In genomic region chr17:77279448-77280303, GRCh38 we compare ENCODE assay signal across 1 cellular context.
TF ChIP-seq lines count a peak whose summit lies in the region.

No MANE protein-coding gene starts in this region.

TF ChIP-seq in HepG2, 621 proteins besides CTCF, POLR2A, EP300 and RAD21 (continued from another document and continues in another):
- TF ChIP-seq PBX3 (CRISPR knock-in tag; IDR thresholded peaks at IDR 0.05; ENCODE audit: borderline replicate concordance) (no peak), PLRG1 (conservative IDR thresholded peaks at IDR 0.05) (no peak), IRF9 (CRISPR knock-in tag; IDR thresholded peaks at IDR 0.05; ENCODE audit: borderline replicate concordance) (peak; percentile 97; the same call in 1 of the 2 replicates), NFE2L1 (CRISPR knock-in tag; IDR thresholded peaks at IDR 0.05; ENCODE audit: borderline replicate concordance) (peak; percentile 77; the same call in 1 of the 2 replicates), RBAK (CRISPR knock-in tag; IDR thresholded peaks at IDR 0.05) (no peak), CREBL2 (CRISPR knock-in tag; IDR thresholded peaks at IDR 0.05; ENCODE audit: borderline replicate concordance) (no peak; the same call in 1 of the 2 replicates), JARID2 (CRISPR knock-in tag; IDR thresholded peaks at IDR 0.05; ENCODE audit: insufficient replicate concordance) (no peak), STAT5B (CRISPR knock-in tag; IDR thresholded peaks at IDR 0.05) (no peak), AKAP8 (CRISPR knock-in tag; IDR thresholded peaks at IDR 0.05) (peak; percentile 92; the same call in 1 of the 2 replicates), KLF16 (CRISPR knock-in tag; IDR thresholded peaks at IDR 0.05) (peak; percentile 10 to 92; a peak in 2 of 4 replicates), RXRA (CRISPR knock-in tag; IDR thresholded peaks at IDR 0.05) (peak; percentile 72), ZBTB20 (CRISPR knock-in tag; IDR thresholded peaks at IDR 0.05; ENCODE audit: borderline replicate concordance, low read depth) (no peak), ZNF224 (CRISPR knock-in tag; IDR thresholded peaks at IDR 0.05) (no peak; the same call in 1 of the 2 replicates), ZNF572 (CRISPR knock-in tag; IDR thresholded peaks at IDR 0.05) (no peak), ZNF672 (CRISPR knock-in tag; IDR thresholded peaks at IDR 0.05) (no peak), ATF2 (CRISPR knock-in tag; IDR thresholded peaks at IDR 0.05) (peak; percentile 81), SPEN (CRISPR knock-in tag; IDR thresholded peaks at IDR 0.05; ENCODE audit: low read depth) (peak; percentile 63; the same call in 1 of the 2 replicates), ZNF160 (CRISPR knock-in tag; IDR thresholded peaks at IDR 0.05) (no peak), ZNF280B (CRISPR knock-in tag; IDR thresholded peaks at IDR 0.05; ENCODE audit: borderline replicate concordance) (no peak), CSRNP2 (CRISPR knock-in tag; conservative IDR thresholded peaks at IDR 0.05; ENCODE audit: low read depth) (no peak), HCFC1 (IDR thresholded peaks at IDR 0.05; ENCODE audit: low read depth, low read length) (no peak), DRAP1 (CRISPR knock-in tag; IDR thresholded peaks at IDR 0.05) (peak; percentile 96), ZNF383 (CRISPR knock-in tag; IDR thresholded peaks at IDR 0.05; ENCODE audit: borderline replicate concordance) (0 out of 2 replicates have a peak, but pooled peaks have one; percentile 4), ZNF232 (CRISPR knock-in tag; IDR thresholded peaks at IDR 0.05; ENCODE audit: borderline replicate concordance) (no peak; the same call in 1 of the 2 replicates), ZC3H13 (CRISPR knock-in tag; IDR thresholded peaks at IDR 0.05) (peak; percentile 78; the same call in 1 of the 2 replicates), KLF12 (CRISPR knock-in tag; IDR thresholded peaks at IDR 0.05; ENCODE audit: borderline replicate concordance) (no peak), SMARCE1 (IDR thresholded peaks at IDR 0.05; ENCODE audit: borderline replicate concordance) (no peak), ZNF747 (CRISPR knock-in tag; IDR thresholded peaks at IDR 0.05; ENCODE audit: borderline replicate concordance) (0 out of 2 replicates have a peak, but pooled peaks have one; percentile 53), NR2F2 (IDR thresholded peaks at IDR 0.05; ENCODE audit: borderline replicate concordance, low read depth) (no peak), YEATS4 (CRISPR knock-in tag; IDR thresholded peaks at IDR 0.05; ENCODE audit: borderline replicate concordance) (no peak), HNRNPLL (IDR thresholded peaks at IDR 0.05; ENCODE audit: low read depth, low read length, poor library complexity, severe bottlenecking) (peak; percentile 7), BRF2 (CRISPR knock-in tag; IDR thresholded peaks at IDR 0.05) (peak; percentile 69; the same call in 1 of the 2 replicates), ZNF609 (CRISPR knock-in tag; IDR thresholded peaks at IDR 0.05; ENCODE audit: borderline replicate concordance) (no peak), ZNF614 (CRISPR knock-in tag; IDR thresholded peaks at IDR 0.05; ENCODE audit: borderline replicate concordance) (peak; percentile 86; the same call in 1 of the 2 replicates), HOXD1 (CRISPR knock-in tag; IDR thresholded peaks at IDR 0.05) (peak; percentile 46; the same call in 1 of the 2 replicates), HIVEP1 (CRISPR knock-in tag; IDR thresholded peaks at IDR 0.05) (peak; percentile 55; the same call in 1 of the 2 replicates), SOX6 (IDR thresholded peaks at IDR 0.05) (no peak), SOX6 (CRISPR knock-in tag; IDR thresholded peaks at IDR 0.05) (peak; percentile 62), SALL2 (CRISPR knock-in tag; IDR thresholded peaks at IDR 0.05) (no peak), ZFP62 (CRISPR knock-in tag; IDR thresholded peaks at IDR 0.05) (no peak)
